In the genomic region with DNA sequence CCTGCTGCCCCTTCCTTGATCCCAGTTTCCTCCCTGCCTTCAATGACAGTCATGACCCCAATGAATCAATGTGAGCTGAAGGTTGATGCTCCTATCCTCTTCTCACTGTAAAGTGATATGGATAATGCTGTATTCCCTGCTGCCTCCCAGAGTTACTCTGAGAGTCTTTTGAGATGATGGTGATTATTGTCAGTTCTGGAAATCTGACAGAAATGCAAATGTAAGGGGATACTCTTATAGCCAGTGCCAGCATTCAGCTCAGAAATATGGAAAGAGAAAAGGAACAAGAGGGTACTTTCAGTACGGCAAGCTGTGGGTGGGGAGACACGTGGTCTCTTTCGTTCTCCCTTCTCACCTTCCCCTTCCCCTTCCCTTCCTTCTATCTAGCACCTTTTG, we compare ENCODE assay signal across 17 cellular contexts.
"Had no signal": no experiment of that assay in that cellular context is flagged by ENCODE, and none has a peak within 500 bp of the region (broad histone marks: within the 10 kb centered on the region; RNA-seq: fewer than 3 reads in every experiment).

No MANE protein-coding gene starts in this region.

- H3K36me3 Mint-ChIP-seq: activated CD4-positive, alpha-beta memory T cell treated with anti-CD3 and anti-CD28 coated beads for 36 hours; activated naive CD8-positive, alpha-beta T cell treated with anti-CD3 and anti-CD28 coated beads for 36 hours; T-cell had no signal

- ATAC-seq: esophagus mucosa; gastroesophageal sphincter; heart right ventricle; mucosa of descending colon; naive thymus-derived CD4-positive, alpha-beta T cell; right cardiac atrium; stimulated activated naive CD8-positive, alpha-beta T cell treated with anti-CD3 and anti-CD28 coated beads, Interleukin-15, Interleukin-2, amounts not matched to agents 100 U/mL and 50 U/mL, for 24 hours; T-cell had no signal

- H3K27ac Mint-ChIP-seq: activated CD4-positive, alpha-beta memory T cell treated with anti-CD3 and anti-CD28 coated beads for 36 hours; activated naive CD8-positive, alpha-beta T cell treated with anti-CD3 and anti-CD28 coated beads for 36 hours; activated T-helper 1 cell treated with anti-CD3 and anti-CD28 coated beads, Interleukin-12 subunit alpha, Interleukin-12 subunit beta, Interleukin-2, Interleukin-4 antibody, amounts not matched to agents 30 ng/mL and 10 ng/mL and 1 ng/mL, durations not matched to agents 14 hours and 24 hours and 36 hours; naive thymus-derived CD4-positive, alpha-beta T cell; T-cell had no signal

- H3K4me3 Mint-ChIP-seq: activated CD4-positive, alpha-beta memory T cell treated with anti-CD3 and anti-CD28 coated beads for 36 hours; activated naive CD8-positive, alpha-beta T cell treated with anti-CD3 and anti-CD28 coated beads for 36 hours; activated T-helper 1 cell treated with anti-CD3 and anti-CD28 coated beads, Interleukin-12 subunit alpha, Interleukin-12 subunit beta, Interleukin-2, Interleukin-4 antibody, amounts not matched to agents 30 ng/mL and 10 ng/mL and 1 ng/mL, durations not matched to agents 14 hours and 24 hours and 36 hours; naive thymus-derived CD4-positive, alpha-beta T cell; T-cell; WTC11 had no signal

- H3K4me1 Mint-ChIP-seq: T-cell had no signal

- DNase-seq: activated CD4-positive, alpha-beta memory T cell treated with anti-CD3 and anti-CD28 coated beads for 36 hours; activated CD4-positive, alpha-beta T cell treated with anti-CD3 and anti-CD28 coated beads for 4 hours; activated naive CD8-positive, alpha-beta T cell treated with anti-CD3 and anti-CD28 coated beads for 36 hours; activated T-cell treated with anti-CD3 and anti-CD28 coated beads for 4 hours; central memory CD4-positive, alpha-beta T cell; effector CD8-positive, alpha-beta T cell; heart right ventricle; mesenchymal stem cell; mucosa of descending colon; naive thymus-derived CD4-positive, alpha-beta T cell; right cardiac atrium; stimulated activated naive CD8-positive, alpha-beta T cell treated with anti-CD3 and anti-CD28 coated beads, Interleukin-15, Interleukin-2, amounts not matched to agents 100 U/mL and 50 U/mL, for 24 hours; T-cell had no signal
